1 cellular context compared by ENCODE assay signal in the genomic region with DNA sequence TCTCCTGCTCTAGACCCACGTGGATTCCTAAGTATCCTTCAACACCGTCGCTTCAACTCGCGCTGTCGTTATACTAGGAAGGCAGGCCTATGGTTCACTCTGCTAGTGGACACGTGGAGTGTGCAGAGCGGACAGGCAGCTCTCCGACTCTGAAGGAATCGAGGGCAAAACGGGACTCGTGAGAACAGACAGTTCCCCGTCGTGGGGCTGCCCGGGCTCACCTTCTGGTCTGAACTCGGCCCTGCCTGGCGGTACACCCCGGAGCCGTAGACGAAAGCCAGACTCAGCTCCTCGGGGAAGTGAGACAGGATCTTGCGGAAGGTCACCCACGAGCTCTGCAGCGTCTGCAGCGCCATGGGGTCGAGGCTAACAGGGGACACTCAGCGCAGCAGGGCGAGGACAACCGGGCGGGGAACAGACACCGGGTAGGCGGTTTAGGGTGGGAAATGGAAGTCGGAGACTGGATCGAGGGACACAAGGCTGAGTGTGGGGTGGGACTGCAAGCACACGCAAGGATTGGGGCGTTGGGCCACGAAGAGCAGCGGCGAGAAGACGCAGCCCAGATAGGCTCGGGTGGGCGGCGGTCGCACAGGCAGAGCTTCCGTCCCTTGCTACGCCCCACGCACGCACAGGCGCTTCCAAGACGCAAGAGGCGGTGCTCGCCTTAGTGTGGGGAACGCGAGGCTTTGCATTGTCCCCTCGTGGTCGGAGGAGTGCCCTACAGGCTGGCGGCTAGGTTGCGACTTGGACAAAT.
TF ChIP-seq lines count a peak whose summit lies in the region.

Gene TAMM41, minus strand, starts transcription at position 605 of the 754 bp plus-strand sequence. Its CDS starts 249 bp downstream, at position 356.

TF ChIP-seq in GM12878, 131 proteins besides CTCF, POLR2A, EP300 and RAD21 (continued from another document and continues in another):
- TF ChIP-seq ZBTB40 (IDR thresholded peaks at IDR 0.05; ENCODE audit: borderline replicate concordance) (no peak), FOS (IDR thresholded peaks at IDR 0.05; ENCODE audit: borderline replicate concordance, extremely low read depth, insufficient read length) (no peak), BCL11A (IDR thresholded peaks at IDR 0.05; ENCODE audit: low read depth, low read length) (no peak), TAF1 (IDR thresholded peaks at IDR 0.05; ENCODE audit: borderline replicate concordance, low read depth, low read length) (peak; percentile 90), CUX1 (IDR thresholded peaks at IDR 0.05; ENCODE audit: insufficient replicate concordance, low read depth, low read length) (no peak), ZNF622 (IDR thresholded peaks at IDR 0.05) (no peak), HDGF (IDR thresholded peaks at IDR 0.05) (peak; percentile 95), CREM (IDR thresholded peaks at IDR 0.05; ENCODE audit: low read depth) (peak; percentile 80), CREB1 (IDR thresholded peaks at IDR 0.05; ENCODE audit: low read depth) (peak; percentile 86), CBFB (IDR thresholded peaks at IDR 0.05; ENCODE audit: low read depth) (peak; percentile 80; the same call in 1 of the 2 replicates), TCF12 (IDR thresholded peaks at IDR 0.05; ENCODE audit: low read depth, low read length) (peak; percentile 53; the same call in 1 of the 2 replicates), MYB (IDR thresholded peaks at IDR 0.05; ENCODE audit: borderline replicate concordance, low read depth, low read length) (no peak), REST (IDR thresholded peaks at IDR 0.05; ENCODE audit: low read depth, low read length) (no peak), RB1 (IDR thresholded peaks at IDR 0.05; ENCODE audit: borderline replicate concordance) (peak; percentile 70; the same call in 1 of the 2 replicates), PML (IDR thresholded peaks at IDR 0.05; ENCODE audit: low read length) (peak; percentile 63; the same call in 1 of the 2 replicates), STAT1 (conservative IDR thresholded peaks at IDR 0.05) (no peak), TBL1XR1 (IDR thresholded peaks at IDR 0.05; ENCODE audit: low read depth, low read length) (0 out of 2 replicates have a peak, but pooled peaks have one; percentile 76), SREBF2 (IDR thresholded peaks at IDR 0.05; ENCODE audit: low read length) (no peak)
- TF ChIP-seq, protein P1, sequence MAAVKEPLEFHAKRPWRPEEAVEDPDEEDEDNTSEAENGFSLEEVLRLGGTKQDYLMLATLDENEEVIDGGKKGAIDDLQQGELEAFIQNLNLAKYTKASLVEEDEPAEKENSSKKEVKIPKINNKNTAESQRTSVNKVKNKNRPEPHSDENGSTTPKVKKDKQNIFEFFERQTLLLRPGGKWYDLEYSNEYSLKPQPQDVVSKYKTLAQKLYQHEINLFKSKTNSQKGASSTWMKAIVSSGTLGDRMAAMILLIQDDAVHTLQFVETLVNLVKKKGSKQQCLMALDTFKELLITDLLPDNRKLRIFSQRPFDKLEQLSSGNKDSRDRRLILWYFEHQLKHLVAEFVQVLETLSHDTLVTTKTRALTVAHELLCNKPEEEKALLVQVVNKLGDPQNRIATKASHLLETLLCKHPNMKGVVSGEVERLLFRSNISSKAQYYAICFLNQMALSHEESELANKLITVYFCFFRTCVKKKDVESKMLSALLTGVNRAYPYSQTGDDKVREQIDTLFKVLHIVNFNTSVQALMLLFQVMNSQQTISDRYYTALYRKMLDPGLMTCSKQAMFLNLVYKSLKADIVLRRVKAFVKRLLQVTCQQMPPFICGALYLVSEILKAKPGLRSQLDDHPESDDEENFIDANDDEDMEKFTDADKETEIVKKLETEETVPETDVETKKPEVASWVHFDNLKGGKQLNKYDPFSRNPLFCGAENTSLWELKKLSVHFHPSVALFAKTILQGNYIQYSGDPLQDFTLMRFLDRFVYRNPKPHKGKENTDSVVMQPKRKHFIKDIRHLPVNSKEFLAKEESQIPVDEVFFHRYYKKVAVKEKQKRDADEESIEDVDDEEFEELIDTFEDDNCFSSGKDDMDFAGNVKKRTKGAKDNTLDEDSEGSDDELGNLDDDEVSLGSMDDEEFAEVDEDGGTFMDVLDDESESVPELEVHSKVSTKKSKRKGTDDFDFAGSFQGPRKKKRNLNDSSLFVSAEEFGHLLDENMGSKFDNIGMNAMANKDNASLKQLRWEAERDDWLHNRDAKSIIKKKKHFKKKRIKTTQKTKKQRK (IDR thresholded peaks at IDR 0.05; ENCODE audit: low read depth, low read length) = no peak
- TF ChIP-seq, protein P2, sequence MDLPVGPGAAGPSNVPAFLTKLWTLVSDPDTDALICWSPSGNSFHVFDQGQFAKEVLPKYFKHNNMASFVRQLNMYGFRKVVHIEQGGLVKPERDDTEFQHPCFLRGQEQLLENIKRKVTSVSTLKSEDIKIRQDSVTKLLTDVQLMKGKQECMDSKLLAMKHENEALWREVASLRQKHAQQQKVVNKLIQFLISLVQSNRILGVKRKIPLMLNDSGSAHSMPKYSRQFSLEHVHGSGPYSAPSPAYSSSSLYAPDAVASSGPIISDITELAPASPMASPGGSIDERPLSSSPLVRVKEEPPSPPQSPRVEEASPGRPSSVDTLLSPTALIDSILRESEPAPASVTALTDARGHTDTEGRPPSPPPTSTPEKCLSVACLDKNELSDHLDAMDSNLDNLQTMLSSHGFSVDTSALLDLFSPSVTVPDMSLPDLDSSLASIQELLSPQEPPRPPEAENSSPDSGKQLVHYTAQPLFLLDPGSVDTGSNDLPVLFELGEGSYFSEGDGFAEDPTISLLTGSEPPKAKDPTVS (IDR thresholded peaks at IDR 0.05; ENCODE audit: low read depth, low read length) = no peak
- TF ChIP-seq, protein P3, sequence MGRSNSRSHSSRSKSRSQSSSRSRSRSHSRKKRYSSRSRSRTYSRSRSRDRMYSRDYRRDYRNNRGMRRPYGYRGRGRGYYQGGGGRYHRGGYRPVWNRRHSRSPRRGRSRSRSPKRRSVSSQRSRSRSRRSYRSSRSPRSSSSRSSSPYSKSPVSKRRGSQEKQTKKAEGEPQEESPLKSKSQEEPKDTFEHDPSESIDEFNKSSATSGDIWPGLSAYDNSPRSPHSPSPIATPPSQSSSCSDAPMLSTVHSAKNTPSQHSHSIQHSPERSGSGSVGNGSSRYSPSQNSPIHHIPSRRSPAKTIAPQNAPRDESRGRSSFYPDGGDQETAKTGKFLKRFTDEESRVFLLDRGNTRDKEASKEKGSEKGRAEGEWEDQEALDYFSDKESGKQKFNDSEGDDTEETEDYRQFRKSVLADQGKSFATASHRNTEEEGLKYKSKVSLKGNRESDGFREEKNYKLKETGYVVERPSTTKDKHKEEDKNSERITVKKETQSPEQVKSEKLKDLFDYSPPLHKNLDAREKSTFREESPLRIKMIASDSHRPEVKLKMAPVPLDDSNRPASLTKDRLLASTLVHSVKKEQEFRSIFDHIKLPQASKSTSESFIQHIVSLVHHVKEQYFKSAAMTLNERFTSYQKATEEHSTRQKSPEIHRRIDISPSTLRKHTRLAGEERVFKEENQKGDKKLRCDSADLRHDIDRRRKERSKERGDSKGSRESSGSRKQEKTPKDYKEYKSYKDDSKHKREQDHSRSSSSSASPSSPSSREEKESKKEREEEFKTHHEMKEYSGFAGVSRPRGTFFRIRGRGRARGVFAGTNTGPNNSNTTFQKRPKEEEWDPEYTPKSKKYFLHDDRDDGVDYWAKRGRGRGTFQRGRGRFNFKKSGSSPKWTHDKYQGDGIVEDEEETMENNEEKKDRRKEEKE (IDR thresholded peaks at IDR 0.05) = no peak
- TF ChIP-seq, protein P4, sequence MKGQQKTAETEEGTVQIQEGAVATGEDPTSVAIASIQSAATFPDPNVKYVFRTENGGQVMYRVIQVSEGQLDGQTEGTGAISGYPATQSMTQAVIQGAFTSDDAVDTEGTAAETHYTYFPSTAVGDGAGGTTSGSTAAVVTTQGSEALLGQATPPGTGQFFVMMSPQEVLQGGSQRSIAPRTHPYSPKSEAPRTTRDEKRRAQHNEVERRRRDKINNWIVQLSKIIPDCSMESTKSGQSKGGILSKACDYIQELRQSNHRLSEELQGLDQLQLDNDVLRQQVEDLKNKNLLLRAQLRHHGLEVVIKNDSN (IDR thresholded peaks at IDR 0.05; ENCODE audit: borderline replicate concordance, extremely low read length, insufficient read depth, low read depth, low read length) = no peak
- TF ChIP-seq, protein P5, sequence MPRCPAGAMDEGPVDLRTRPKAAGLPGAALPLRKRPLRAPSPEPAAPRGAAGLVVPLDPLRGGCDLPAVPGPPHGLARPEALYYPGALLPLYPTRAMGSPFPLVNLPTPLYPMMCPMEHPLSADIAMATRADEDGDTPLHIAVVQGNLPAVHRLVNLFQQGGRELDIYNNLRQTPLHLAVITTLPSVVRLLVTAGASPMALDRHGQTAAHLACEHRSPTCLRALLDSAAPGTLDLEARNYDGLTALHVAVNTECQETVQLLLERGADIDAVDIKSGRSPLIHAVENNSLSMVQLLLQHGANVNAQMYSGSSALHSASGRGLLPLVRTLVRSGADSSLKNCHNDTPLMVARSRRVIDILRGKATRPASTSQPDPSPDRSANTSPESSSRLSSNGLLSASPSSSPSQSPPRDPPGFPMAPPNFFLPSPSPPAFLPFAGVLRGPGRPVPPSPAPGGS (IDR thresholded peaks at IDR 0.05; ENCODE audit: borderline replicate concordance, insufficient read depth, low read depth, low read length, poor library complexity, severe bottlenecking) = no peak
